ENCODE assay signal across 8 cellular contexts in the genomic region with DNA sequence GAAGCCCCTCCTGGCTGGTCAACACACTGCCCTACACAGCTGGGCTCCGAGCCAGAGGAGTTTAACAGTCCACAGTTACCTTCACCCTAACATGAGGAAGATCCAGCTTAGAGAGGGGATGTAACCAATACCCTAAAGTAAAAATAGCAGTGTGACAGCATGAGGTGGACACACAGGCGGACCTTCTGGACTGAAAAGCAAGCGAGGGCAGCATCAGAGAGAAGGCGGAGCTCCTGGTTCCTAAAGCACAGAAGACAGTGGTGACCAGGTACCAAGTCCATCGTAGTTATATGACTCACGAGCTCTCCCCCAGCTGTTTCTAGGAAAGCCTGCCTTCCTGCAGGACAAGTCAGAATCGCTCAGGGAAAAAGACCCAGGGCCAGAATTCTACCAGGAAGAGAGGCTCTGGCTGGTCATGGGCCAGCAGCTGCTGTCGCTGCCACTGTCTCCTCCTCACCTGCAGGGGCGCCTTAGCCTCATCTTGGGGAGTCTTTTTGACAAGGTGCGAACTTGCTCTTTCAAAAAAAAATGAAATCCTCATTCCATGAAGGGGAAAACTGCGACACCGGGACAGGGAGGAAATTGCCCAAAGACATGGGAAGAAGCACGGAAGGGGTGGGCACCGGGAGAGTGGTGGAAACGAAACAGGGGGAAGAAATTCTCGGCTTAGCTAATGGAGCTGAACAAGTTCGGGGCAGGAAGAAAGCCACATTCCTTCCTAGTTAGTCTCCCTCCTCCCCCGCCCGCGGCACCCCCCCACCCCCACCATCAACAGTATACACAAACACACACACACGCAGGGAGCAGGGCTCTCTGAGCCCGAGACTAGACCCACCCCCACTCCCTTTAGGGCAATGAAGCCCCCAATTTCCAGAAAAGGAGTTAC.
A peak's percentile ranks its signal among the peaks of the same experiment; 100 is the strongest.
DNase-seq lines count a peak whose midpoint lies in the region; ATAC-seq and TF ChIP-seq lines count a peak whose summit lies in the region.

No MANE protein-coding gene starts in this region.

- H3K36me3 ChIP-seq in brain microvascular endothelial cell (replicated peaks) = no peaks in the 10 kb centered on the region

- peak overlapping the region; percentile 78 for H3K27ac ChIP-seq in brain microvascular endothelial cell

- peak overlapping the region; percentile 96 for H3K4me3 Mint-ChIP-seq in T-helper 1 cell treated with Interleukin-12 subunit alpha and Interleukin-12 subunit beta and Interleukin-4 antibody, amounts not matched to agents 30 μg/mL and 1 μg/mL, for 36 hours

- peak overlapping the region; percentile 93 for H3K4me3 ChIP-seq in brain microvascular endothelial cell (ENCODE audit: low read depth, low read length)

- H3K4me1 Mint-ChIP-seq in T-helper 1 cell treated with Interleukin-12 subunit alpha and Interleukin-12 subunit beta and Interleukin-4 antibody, amounts not matched to agents 30 μg/mL and 1 μg/mL, for 36 hours (ENCODE audit: low read depth) = peaks cover 17% of the 10 kb centered on the region

- H3K9me3 Mint-ChIP-seq in T-helper 1 cell treated with Interleukin-12 subunit alpha and Interleukin-12 subunit beta and Interleukin-4 antibody, amounts not matched to agents 30 μg/mL and 1 μg/mL, for 36 hours = no peaks in the 10 kb centered on the region

- TF ChIP-seq CTCF in brain microvascular endothelial cell (IDR thresholded peaks at IDR 0.05; ENCODE audit: low read depth, low read length, missing control alignments) = peak; percentile 81

- in situ Hi-C loops in brain microvascular endothelial cell (cut with HindIII; ENCODE audit: low pct_ligation_motif_present, low sequenced_read_pairs) = no loop called here

- H3K27me3 ChIP-seq in brain microvascular endothelial cell (replicated peaks) = no peaks in the 10 kb centered on the region

- peak overlapping the region; percentile 90 for H3K27ac Mint-ChIP-seq in T-helper 1 cell treated with Interleukin-12 subunit alpha and Interleukin-12 subunit beta and Interleukin-4 antibody, amounts not matched to agents 30 μg/mL and 1 μg/mL, for 36 hours

- H3K36me3 Mint-ChIP-seq in T-helper 1 cell treated with Interleukin-12 subunit alpha and Interleukin-12 subunit beta and Interleukin-4 antibody, amounts not matched to agents 30 μg/mL and 1 μg/mL, for 36 hours (ENCODE audit: low read depth) = no peaks in the 10 kb centered on the region

- DNase-seq in GM04503 (ENCODE audit: low read depth) = peak; percentile 49
- DNase-seq in Kasumi-1 (lab: John Stamatoyannopoulos, UW) = peak; percentile 65 to 72
- peak; percentile 67 for DNase-seq in brain microvascular endothelial cell
- DNase-seq in iris pigment epithelial cell (ENCODE audit: low read depth) = peak; percentile 84
- DNase-seq in stimulated activated CD4-positive, alpha-beta T cell treated with anti-CD3 and anti-CD28 coated beads, Interleukin-15, amount 100 ng/mL, for 24 hours = peak; percentile 74
- no peak for DNase-seq in midbrain (lab: John Stamatoyannopoulos, UW)

- ATAC-seq in GM21723 (IDR thresholded peaks at IDR 0.05; ENCODE audit: unreplicated experiment) = no peak

- no peaks in the 10 kb centered on the region for H3K27me3 Mint-ChIP-seq in T-helper 1 cell treated with Interleukin-12 subunit alpha and Interleukin-12 subunit beta and Interleukin-4 antibody, amounts not matched to agents 30 μg/mL and 1 μg/mL, for 36 hours (ENCODE audit: low read depth)
